Comparison of ENCODE assay signal across 8 cellular contexts in the genomic region with DNA sequence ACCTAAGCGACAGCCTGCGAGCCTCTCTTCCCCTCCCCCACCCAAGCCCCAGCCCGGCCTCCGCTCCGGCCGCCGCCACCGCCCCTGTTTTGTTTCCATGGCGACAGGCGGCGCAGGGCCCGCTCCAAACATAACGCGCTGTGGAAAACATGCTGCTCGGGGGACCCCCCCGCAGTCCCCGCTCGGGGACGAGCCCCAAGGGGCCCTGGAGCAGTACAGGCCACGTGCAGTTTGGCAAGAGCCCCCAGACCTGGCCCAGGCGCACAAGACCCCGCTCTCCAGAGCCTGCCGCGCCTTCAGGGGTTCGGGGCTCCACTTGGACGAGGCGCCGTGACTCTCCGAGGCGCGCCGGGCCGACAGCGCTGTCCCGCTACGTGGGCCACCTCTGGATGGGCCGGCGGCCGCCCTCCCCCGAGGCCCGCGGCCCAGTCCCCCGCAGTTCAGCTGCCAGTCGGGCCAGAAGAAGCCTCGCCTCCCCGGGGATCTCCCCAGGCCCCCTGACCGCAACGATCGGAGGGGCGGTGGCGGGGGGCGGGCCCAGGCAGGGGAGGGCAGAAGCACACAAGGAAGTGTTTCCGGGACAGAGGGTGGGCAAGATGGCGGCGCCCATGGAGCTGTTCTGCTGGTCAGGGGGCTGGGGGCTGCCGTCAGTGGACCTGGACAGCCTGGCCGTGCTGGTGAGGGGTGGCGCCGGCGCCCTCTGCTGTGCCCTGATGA. TPM values are rescaled to one million over a fixed set of nuclear protein-coding genes. Genes with fewer than 3 reads are reported as not detected.
A peak's percentile ranks its signal among the peaks of the same experiment; 100 is the strongest.
DNase-seq lines count a peak whose midpoint lies in the region; ATAC-seq and TF ChIP-seq lines count a peak whose summit lies in the region.

A gene with protein sequence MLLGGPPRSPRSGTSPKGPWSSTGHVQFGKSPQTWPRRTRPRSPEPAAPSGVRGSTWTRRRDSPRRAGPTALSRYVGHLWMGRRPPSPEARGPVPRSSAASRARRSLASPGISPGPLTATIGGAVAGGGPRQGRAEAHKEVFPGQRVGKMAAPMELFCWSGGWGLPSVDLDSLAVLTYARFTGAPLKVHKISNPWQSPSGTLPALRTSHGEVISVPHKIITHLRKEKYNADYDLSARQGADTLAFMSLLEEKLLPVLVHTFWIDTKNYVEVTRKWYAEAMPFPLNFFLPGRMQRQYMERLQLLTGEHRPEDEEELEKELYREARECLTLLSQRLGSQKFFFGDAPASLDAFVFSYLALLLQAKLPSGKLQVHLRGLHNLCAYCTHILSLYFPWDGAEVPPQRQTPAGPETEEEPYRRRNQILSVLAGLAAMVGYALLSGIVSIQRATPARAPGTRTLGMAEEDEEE (plus strand): TSS at position 40 of the 717 bp plus-strand sequence. CDS start 110 bp downstream, at position 150.

- POLR2A ChIA-PET in HEK293T (lab: Yijun Ruan, JAX) = interaction anchor here (1.0 to 3.7 kb wide), 15 partner anchors 10 to 99 kb away, joined by 3 to 67 read pairs (median 5); a partner anchor contains a TSS

- H3K36me3 ChIP-seq in heart right ventricle (peaks cover 0 to 23% (median 0%) of the 10 kb centered on the region in 9 donors), upper lobe of right lung (no peaks in the 10 kb centered on the region)

- no peak for TF ChIP-seq CTCF in heart right ventricle (IDR thresholded peaks at IDR 0.05)
- no peak for TF ChIP-seq CTCF in progenitor cell of endocrine pancreas (IDR thresholded peaks at IDR 0.05; ENCODE audit: unreplicated experiment)
- no peak for TF ChIP-seq CTCF in upper lobe of right lung (IDR thresholded peaks at IDR 0.05)

- H3K27ac Mint-ChIP-seq in progenitor cell of endocrine pancreas = peak within 1 kb of the TSS; percentile 97

- H3K4me3 Mint-ChIP-seq in progenitor cell of endocrine pancreas (ENCODE audit: low read depth) = peak within 1 kb of the TSS; percentile 90

- H3K9me3 ChIP-seq in heart right ventricle = no peaks in the 10 kb centered on the region
- H3K9me3 ChIP-seq in upper lobe of right lung = no peaks in the 10 kb centered on the region

- H3K27me3 Mint-ChIP-seq in progenitor cell of endocrine pancreas = no peaks in the 10 kb centered on the region

- H3K27me3 ChIP-seq in heart right ventricle = no peaks in the 10 kb centered on the region
- no peaks in the 10 kb centered on the region for H3K27me3 ChIP-seq in upper lobe of right lung

- peaks cover 19% of the 10 kb centered on the region for H3K4me1 Mint-ChIP-seq in progenitor cell of endocrine pancreas (ENCODE audit: low read depth)

- no peaks in the 10 kb centered on the region for H3K36me3 Mint-ChIP-seq in progenitor cell of endocrine pancreas (ENCODE audit: insufficient read depth)

- H3K4me1 ChIP-seq in heart right ventricle (peaks cover 9 to 43% (median 31%) of the 10 kb centered on the region in 9 donors), upper lobe of right lung (peaks cover 28% of the 10 kb centered on the region)

- WGBS in adipose tissue, 3 donors = 0 to 1% (median 0%) methylated on average over 55 to 60 of the region's 60 CpGs
- 0 to 1% methylated on average over 55 to 60 of the region's 60 CpGs for WGBS in heart right ventricle, 2 donors

- DNase-seq in GM03348 (ENCODE audit: low spot score) (peak; percentile 94), HEK293T (ENCODE audit: extremely low spot score) (peak; percentile 90), NCI-H1105 (lab: John Stamatoyannopoulos, UW) (peak; percentile 90), T-helper 1 cell (peak; percentile 83 to 89 (median 87)), heart right ventricle (peak; percentile 93 to 95), progenitor cell of endocrine pancreas (ENCODE audit: low spot score, unreplicated experiment) (peak; percentile 72), upper lobe of right lung (peak; percentile 94)

- CTCF ChIA-PET in HEK293T (lab: Yijun Ruan, JAX) = interaction anchor here (2.0 kb wide), 1 partner anchor 36 kb away, joined by 6 read pairs; a partner anchor contains a TSS

- H3K27ac ChIP-seq in adipose tissue (ENCODE audit: low read depth, low read length) = peak within 1 kb of the TSS; percentile 100
- peak within 1 kb of the TSS; percentile 98 to 100 (median 100) for H3K27ac ChIP-seq in heart right ventricle
- peak within 1 kb of the TSS; percentile 100 for H3K27ac ChIP-seq in upper lobe of right lung

- H3K9me3 Mint-ChIP-seq in progenitor cell of endocrine pancreas (ENCODE audit: low read depth) = no peaks in the 10 kb centered on the region

- intact Hi-C loops in heart right ventricle (cut with DNase I) (loop anchor here in 6 of 10 donors (1.0 to 10.0 kb wide), 7 partner anchors 18 to 386 kb away; a partner anchor contains a TSS), upper lobe of right lung (cut with DNase I) (no loop called here)

- H3K4me3 ChIP-seq in heart right ventricle (peak within 1 kb of the TSS; percentile 64 to 91 (median 82)), upper lobe of right lung (peak within 1 kb of the TSS; percentile 90)

- ATAC-seq in heart right ventricle = peak; percentile 86 to 92 (median 90)
- peak; percentile 88 for ATAC-seq in upper lobe of right lung

TF ChIP-seq in HEK293T, 16 proteins besides CTCF, POLR2A, EP300 and RAD21:
- no peak for TF ChIP-seq TARDBP (IDR thresholded peaks at IDR 0.05)
- TF ChIP-seq ARNT (IDR thresholded peaks at IDR 0.05) = no peak
- no peak for TF ChIP-seq NFRKB (IDR thresholded peaks at IDR 0.05)
- TF ChIP-seq L3MBTL2 (conservative IDR thresholded peaks at IDR 0.05) = peak; percentile 67
- TF ChIP-seq ELF4 (IDR thresholded peaks at IDR 0.05) = peak; percentile 47; the same call in 1 of the 2 replicates
- 0 out of 2 replicates have a peak, but pooled peaks have one; percentile 2 for TF ChIP-seq FOXM1 (IDR thresholded peaks at IDR 0.05; ENCODE audit: borderline replicate concordance)
- TF ChIP-seq SP1 (IDR thresholded peaks at IDR 0.05) = no peak
- TF ChIP-seq LEF1 (IDR thresholded peaks at IDR 0.05; ENCODE audit: borderline replicate concordance) = no peak
- TF ChIP-seq ZNF384 (IDR thresholded peaks at IDR 0.05) = no peak
- no peak for TF ChIP-seq SUZ12 (IDR thresholded peaks at IDR 0.05)
- TF ChIP-seq CTBP1 (IDR thresholded peaks at IDR 0.05; ENCODE audit: borderline replicate concordance) = no peak
- no peak for TF ChIP-seq HDGF (IDR thresholded peaks at IDR 0.05; ENCODE audit: borderline replicate concordance)

RNA-seq across cellular contexts. Expression of the gene that starts here (rescaled TPM):
- polyA plus RNA-seq in adipose tissue (10 to 100 TPM; 32.4 to 67.6 (median 47.1) TPM), heart right ventricle (10 to 100 TPM; 33.9 to 49.7 TPM)
- total RNA-seq in heart right ventricle (10 to 100 TPM; 13.1 to 25.8 (median 17.1) TPM), progenitor cell of endocrine pancreas (38.1 and 38.7 TPM in 2 replicates), upper lobe of right lung (28.4 TPM)

Comparison
In these comparisons a context has a peak if more than half of its experiments do, and no peak if none do; other contexts are left out.
1. Peak in every context shown above with its lines: DNase-seq, ATAC-seq, H3K4me3 ChIP-seq and H3K27ac ChIP-seq.